17 cellular contexts compared by ENCODE assay signal in the genomic region with DNA sequence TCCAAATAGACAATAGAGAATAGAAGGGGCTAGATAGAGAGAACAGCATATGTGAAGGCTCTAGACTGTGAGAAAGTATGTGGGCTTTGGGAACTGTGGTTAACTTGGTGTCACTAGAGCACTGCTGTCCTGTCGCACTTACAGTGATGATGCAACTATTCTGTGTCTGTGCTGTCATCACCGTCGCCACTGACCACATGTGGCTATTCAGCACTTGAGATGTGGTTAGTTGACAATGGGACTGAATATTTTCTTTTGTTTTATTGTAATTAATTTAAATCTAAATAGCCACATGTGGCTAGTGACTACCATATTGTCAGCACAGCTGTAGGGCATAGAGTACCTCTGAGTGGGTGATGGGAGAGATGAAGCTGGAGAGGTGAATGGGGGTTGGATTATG. TPM values are rescaled to one million over a fixed set of nuclear protein-coding genes. Genes with fewer than 3 reads are reported as not detected.
DNase-seq lines count a peak whose midpoint lies in the region; ATAC-seq, FAIRE-seq and TF ChIP-seq lines count a peak whose summit lies in the region.
"Had no signal": no experiment of that assay in that cellular context is flagged by ENCODE, and none has a peak within 500 bp of the region (broad histone marks: within the 10 kb centered on the region; RNA-seq: fewer than 3 reads in every experiment).

No MANE protein-coding gene starts in this region.

- no peaks in the 10 kb centered on the region for H3K36me3 ChIP-seq in K562 (ENCODE audit: control insufficient read depth, insufficient read depth, low read length)
- no peaks in the 10 kb centered on the region for H3K36me3 ChIP-seq in smooth muscle cell (ENCODE audit: low read depth)

- no peak for TF ChIP-seq EP300 in K562 (IDR thresholded peaks at IDR 0.05; ENCODE audit: low read length)

- CTCF ChIA-PET in K562 (lab: Yijun Ruan, JAX; ENCODE audit: low intra/inter-chr PET ratio): no interaction called here

- H4K20me1 ChIP-seq in K562 (replicated peaks; ENCODE audit: control insufficient read depth, insufficient read depth, low read length): no peaks in the 10 kb centered on the region
- no peaks in the 10 kb centered on the region for H4K20me1 ChIP-seq in smooth muscle cell (ENCODE audit: low read depth)

- H3K27ac ChIP-seq in K562 (ENCODE audit: extremely low read depth, low read depth, low read length) (no peak overlapping the region), smooth muscle cell (ENCODE audit: low read depth) (no peak overlapping the region)

- TF ChIP-seq POLR2A in K562 (conservative IDR thresholded peaks at IDR 0.05): no peak

- no peak for FAIRE-seq in K562 (lab: Jason Lieb, UNC)
- FAIRE-seq: A204.1 had no signal

- ATAC-seq in K562: peak; percentile 76
- no peak for ATAC-seq in HG03571 (IDR thresholded peaks at IDR 0.05; ENCODE audit: unreplicated experiment)
- ATAC-seq: activated CD4-positive, alpha-beta T cell treated with anti-CD3 and anti-CD28 coated beads for 36 hours; left cardiac atrium had no signal

- no peak overlapping the region for H2AFZ ChIP-seq in K562 (ENCODE audit: low read depth, low read length)
- H2AFZ ChIP-seq in smooth muscle cell (ENCODE audit: low read depth): no peak overlapping the region

- TF ChIP-seq RAD21 in K562 (CRISPR knock-in tag; conservative IDR thresholded peaks at IDR 0.05 in 1 of 2, IDR thresholded peaks at IDR 0.05 in 1 of 2): no peak

- no TSS peak for BruUV-seq in K562 (replicated peaks; lab: Mats Ljungman, UMichigan)

- H3K9me1 ChIP-seq in K562 (ENCODE audit: control insufficient read depth, insufficient read depth, low read length): no peaks in the 10 kb centered on the region

- peak; percentile 31 for DNase-seq in SIG-M5 treated with dmso at 0.1 percent for 504 hours (lab: John Stamatoyannopoulos, UW; ENCODE audit: unreplicated experiment)
- no peak for DNase-seq in SIG-M5 (lab: John Stamatoyannopoulos, UW)
- DNase-seq in M059J (ENCODE audit: low read depth): peak; percentile 73
- no peak for DNase-seq in K562 (ENCODE audit: extremely low read depth in 1 of 4, low spot score in 3 of 4)
- DNase-seq in renal cortical epithelial cell (ENCODE audit: low read depth): peak; percentile 69
- DNase-seq in smooth muscle cell (lab: John Stamatoyannopoulos, UW; ENCODE audit: unreplicated experiment): no peak
- no peak for DNase-seq in effector CD8-positive, alpha-beta T cell (lab: John Stamatoyannopoulos, UW)
- DNase-seq: activated CD4-positive, alpha-beta T cell treated with anti-CD3 and anti-CD28 coated beads for 36 hours; activated gamma-delta T cell; GOT3; left cardiac atrium; NCI-H187 treated with DMSO at 0.1 percent for 48 hours; NCI-H526 treated with DMSO at 0.1 percent for 48 hours; SW 1271; trophoblast cell had no signal

- H3K9ac ChIP-seq in K562 (ENCODE audit: insufficient read depth in 1 of 2, low read depth in 2 of 2, low read length in 2 of 2) (no peak overlapping the region), smooth muscle cell (ENCODE audit: low read depth) (no peak overlapping the region)

- H3K27me3 ChIP-seq in K562 (ENCODE audit: control insufficient read depth in 2 of 2, insufficient read depth in 2 of 2, low read length in 2 of 2) (peaks cover 3 to 15% of the 10 kb centered on the region in 2 experiments; a peak in 2 of 5 replicates), smooth muscle cell (ENCODE audit: low read depth) (no peaks in the 10 kb centered on the region)

- in situ Hi-C loops in K562 (cut with MboI): no loop called here

- intact Hi-C loops in K562 (cut with micrococcal nuclease): no loop called here

- H3K4me3 ChIP-seq in K562: no peak overlapping the region
- H3K4me3 ChIP-seq in smooth muscle cell: no peak overlapping the region

- H3K4me1 ChIP-seq in K562 (replicated peaks in 1 of 2; ENCODE audit: control insufficient read depth in 2 of 2, insufficient read depth in 2 of 2, low read length in 2 of 2): no peaks in the 10 kb centered on the region
- H3K4me1 ChIP-seq in smooth muscle cell (ENCODE audit: low read depth): no peaks in the 10 kb centered on the region

- TF ChIP-seq CTCF in K562 (IDR thresholded peaks at IDR 0.05 in 2 of 3, conservative IDR thresholded peaks at IDR 0.05 in 1 of 3; ENCODE audit: insufficient read depth in 2 of 3, low read depth in 1 of 3, low read length in 3 of 3): no peak
- no peak for TF ChIP-seq CTCF in smooth muscle cell (IDR thresholded peaks at IDR 0.05; ENCODE audit: borderline replicate concordance, insufficient read depth, poor library complexity, severe bottlenecking)

- H3K4me2 ChIP-seq in K562 (ENCODE audit: insufficient read depth, low read length) (no peak overlapping the region), smooth muscle cell (no peak overlapping the region)

- H3K79me2 ChIP-seq in K562 (ENCODE audit: control insufficient read depth, insufficient read depth, low read length) (no peaks in the 10 kb centered on the region), smooth muscle cell (ENCODE audit: low read depth) (no peaks in the 10 kb centered on the region)

- no peaks in the 10 kb centered on the region for H3F3A ChIP-seq in smooth muscle cell (ENCODE audit: low read depth)

- POLR2A ChIA-PET in K562 (lab: Yijun Ruan, JAX): interaction anchor here (1.1 kb wide), 1 partner anchor 11 kb away, joined by 3 read pairs; no protein-coding TSS in a partner anchor

- WGBS in K562 (ENCODE audit: insufficient coverage, low coverage, missing lambda C conversion rate): 1% methylated on average over 3 of the region's 3 CpGs
- 64% methylated on average over 3 of the region's 3 CpGs for WGBS in smooth muscle cell (ENCODE audit: low lambda C conversion rate)

- H3K9me3 ChIP-seq in K562 (replicated peaks; ENCODE audit: control insufficient read depth, insufficient read depth, low read depth, low read length): no peaks in the 10 kb centered on the region
- no peaks in the 10 kb centered on the region for H3K9me3 ChIP-seq in smooth muscle cell (replicated peaks; ENCODE audit: low read depth)

TF ChIP-seq in K562, 482 proteins besides CTCF, POLR2A, EP300 and RAD21 (continues in another document):
- TF ChIP-seq SP2 (IDR thresholded peaks at IDR 0.05; ENCODE audit: extremely low read depth, low read depth, low read length, poor library complexity, severe bottlenecking): no peak
- no peak for TF ChIP-seq GTF2A2 (tag; IDR thresholded peaks at IDR 0.05)
- TF ChIP-seq, protein P1, sequence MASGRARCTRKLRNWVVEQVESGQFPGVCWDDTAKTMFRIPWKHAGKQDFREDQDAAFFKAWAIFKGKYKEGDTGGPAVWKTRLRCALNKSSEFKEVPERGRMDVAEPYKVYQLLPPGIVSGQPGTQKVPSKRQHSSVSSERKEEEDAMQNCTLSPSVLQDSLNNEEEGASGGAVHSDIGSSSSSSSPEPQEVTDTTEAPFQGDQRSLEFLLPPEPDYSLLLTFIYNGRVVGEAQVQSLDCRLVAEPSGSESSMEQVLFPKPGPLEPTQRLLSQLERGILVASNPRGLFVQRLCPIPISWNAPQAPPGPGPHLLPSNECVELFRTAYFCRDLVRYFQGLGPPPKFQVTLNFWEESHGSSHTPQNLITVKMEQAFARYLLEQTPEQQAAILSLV (tag; IDR thresholded peaks at IDR 0.05): 0 out of 2 replicates have a peak, but pooled peaks have one; percentile 53
- TF ChIP-seq CBX3 (IDR thresholded peaks at IDR 0.05; ENCODE audit: borderline replicate concordance in 1 of 2, low read length in 2 of 2): no peak
- TF ChIP-seq CREB1 (IDR thresholded peaks at IDR 0.05): no peak
- no peak for TF ChIP-seq CREB1 (CRISPR knock-in tag; IDR thresholded peaks at IDR 0.05)
- TF ChIP-seq, protein P2, sequence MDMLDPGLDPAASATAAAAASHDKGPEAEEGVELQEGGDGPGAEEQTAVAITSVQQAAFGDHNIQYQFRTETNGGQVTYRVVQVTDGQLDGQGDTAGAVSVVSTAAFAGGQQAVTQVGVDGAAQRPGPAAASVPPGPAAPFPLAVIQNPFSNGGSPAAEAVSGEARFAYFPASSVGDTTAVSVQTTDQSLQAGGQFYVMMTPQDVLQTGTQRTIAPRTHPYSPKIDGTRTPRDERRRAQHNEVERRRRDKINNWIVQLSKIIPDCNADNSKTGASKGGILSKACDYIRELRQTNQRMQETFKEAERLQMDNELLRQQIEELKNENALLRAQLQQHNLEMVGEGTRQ (CRISPR knock-in tag; IDR thresholded peaks at IDR 0.05): no peak
- no peak for TF ChIP-seq DNMT1 (IDR thresholded peaks at IDR 0.05)
- TF ChIP-seq, protein P3, sequence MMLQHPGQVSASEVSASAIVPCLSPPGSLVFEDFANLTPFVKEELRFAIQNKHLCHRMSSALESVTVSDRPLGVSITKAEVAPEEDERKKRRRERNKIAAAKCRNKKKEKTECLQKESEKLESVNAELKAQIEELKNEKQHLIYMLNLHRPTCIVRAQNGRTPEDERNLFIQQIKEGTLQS (IDR thresholded peaks at IDR 0.05): peak; percentile 95
- TF ChIP-seq, protein P3 (CRISPR knock-in tag; conservative IDR thresholded peaks at IDR 0.05): no peak; the same call in 1 of the 2 replicates
- TF ChIP-seq XRCC3 (IDR thresholded peaks at IDR 0.05): no peak
- no peak for TF ChIP-seq HNRNPL (IDR thresholded peaks at IDR 0.05; ENCODE audit: low read depth, low read length)

RNA-seq across cellular contexts. Expression of a gene that starts 39.0 kb away (rescaled TPM):
- total RNA-seq in M059J (2014; rRNA removed; shearing (Covaris generic)): 74.9 and 87.3 TPM in 2 replicates
- 20.6 and 45.2 TPM in 2 replicates for total RNA-seq in K562 (2011; cell fraction: chromatin; rRNA removed; ENCODE audit: low replicate concordance)
- total RNA-seq in K562 (2011; cell fraction: nucleolus; rRNA removed): 21.5 and 26.5 TPM in 2 replicates
- 30.9 and 31.5 TPM in 2 replicates for total RNA-seq in K562 (2011; cell fraction: nucleoplasm; rRNA removed)
- total RNA-seq in K562 (2014; rRNA removed): 13.4 and 14.7 TPM in 2 replicates
- total RNA-seq in K562 (2014; rRNA removed; fragmentation: Illumina TruSeq; extraction: Trizol): 26.7 and 31.3 TPM in 2 replicates
- 33.4 and 38.9 TPM in 2 replicates for total RNA-seq in K562 (2015; rRNA removed; fragmentation: Illumina TruSeq; extraction: Trizol)
- total RNA-seq in K562 (2021): 16.8 and 17.7 TPM in 2 replicates
- polyA plus RNA-seq in K562 (2011; rRNA removed): 33.0 and 52.5 TPM in 2 replicates
- polyA plus RNA-seq in K562 (2011; cell fraction: cytosol; rRNA removed): 4.8 and 21.0 TPM in 2 replicates
- polyA plus RNA-seq in K562 (2011; cell fraction: nucleus; rRNA removed): 24.7 and 52.5 TPM in 2 replicates
- 22.6 and 25.6 TPM in 2 replicates for polyA plus RNA-seq in K562 (2012)
- 22.4 and 26.7 TPM in 2 replicates for polyA plus RNA-seq in K562 (2014; fragmentation: Illumina TruSeq; extraction: Trizol)
- 10 to 100 TPM; 41.5 to 47.0 TPM for polyA plus RNA-seq in K562 (2014; fragmentation: Nextera tagmentation; extraction: Ambion mirVana)
- 19.3 and 21.2 TPM in 2 replicates for polyA plus RNA-seq in K562 (2014; rRNA removed)
- polyA minus RNA-seq in K562 (2011; rRNA and poly(A)+ RNA removed): 16.9 and 42.2 TPM in 2 replicates
- 8.5 and 22.1 TPM in 2 replicates for polyA minus RNA-seq in K562 (2011; cell fraction: cytosol; rRNA and poly(A)+ RNA removed)
- 11.8 and 45.1 TPM in 2 replicates for polyA minus RNA-seq in K562 (2011; cell fraction: nucleus; rRNA and poly(A)+ RNA removed)
- 124 and 143 TPM in 2 replicates for total RNA-seq in renal cortical epithelial cell
- 83.7 and 88.3 TPM in 2 replicates for total RNA-seq in smooth muscle cell
- polyA plus RNA-seq in smooth muscle cell: 51.1 and 61.1 TPM in 2 replicates

Comparison
In these comparisons a context has a peak if more than half of its experiments do, and no peak if none do; other contexts are left out.
1. DNase-seq: peak in SIG-M5 treated with dmso at 0.1 percent for 504 hours (single experiment), M059J (single experiment) and renal cortical epithelial cell (single experiment); none in SIG-M5 (single experiment), K562 (0 of 4), smooth muscle cell (single experiment) and effector CD8-positive, alpha-beta T cell (single experiment).